In genomic region chr9:94563548-94563947, GRCh38 we compare ENCODE assay signal across 1 cellular context.
TF ChIP-seq lines count a peak whose summit lies in the region.

No MANE protein-coding gene starts in this region.

TF ChIP-seq in H1, 55 proteins besides CTCF, POLR2A, EP300 and RAD21:
- TF ChIP-seq TCF12 (IDR thresholded peaks at IDR 0.05; ENCODE audit: low read depth, low read length) (no peak), TBP (IDR thresholded peaks at IDR 0.05; ENCODE audit: low read depth, low read length) (no peak), SP2 (IDR thresholded peaks at IDR 0.05; ENCODE audit: low read length) (no peak), POU5F1 (IDR thresholded peaks at IDR 0.05; ENCODE audit: low read depth, low read length) (no peak), JUN (IDR thresholded peaks at IDR 0.05; ENCODE audit: low read depth, low read length) (no peak), HDAC6 (IDR thresholded peaks at IDR 0.05; ENCODE audit: low read depth, low read length) (no peak), TEAD4 (IDR thresholded peaks at IDR 0.05; ENCODE audit: low read depth, low read length) (no peak), CEBPB (IDR thresholded peaks at IDR 0.05; ENCODE audit: low read depth, low read length) (no peak), BRCA1 (IDR thresholded peaks at IDR 0.05; ENCODE audit: low read depth, low read length) (no peak), SUZ12 (IDR thresholded peaks at IDR 0.05; ENCODE audit: low read length) (no peak), RXRA (IDR thresholded peaks at IDR 0.05; ENCODE audit: insufficient read depth, low read depth, low read length) (no peak), CHD2 (IDR thresholded peaks at IDR 0.05; ENCODE audit: low read length) (no peak), SIRT6 (IDR thresholded peaks at IDR 0.05; ENCODE audit: low read length) (no peak), HDAC2 (IDR thresholded peaks at IDR 0.05; ENCODE audit: borderline replicate concordance in 1 of 2, low read depth in 2 of 2, low read length in 2 of 2) (no peak)
TF ChIP-seq in H1: peak in this region for 0.
